15 cellular contexts compared by ENCODE assay signal in the genomic region with DNA sequence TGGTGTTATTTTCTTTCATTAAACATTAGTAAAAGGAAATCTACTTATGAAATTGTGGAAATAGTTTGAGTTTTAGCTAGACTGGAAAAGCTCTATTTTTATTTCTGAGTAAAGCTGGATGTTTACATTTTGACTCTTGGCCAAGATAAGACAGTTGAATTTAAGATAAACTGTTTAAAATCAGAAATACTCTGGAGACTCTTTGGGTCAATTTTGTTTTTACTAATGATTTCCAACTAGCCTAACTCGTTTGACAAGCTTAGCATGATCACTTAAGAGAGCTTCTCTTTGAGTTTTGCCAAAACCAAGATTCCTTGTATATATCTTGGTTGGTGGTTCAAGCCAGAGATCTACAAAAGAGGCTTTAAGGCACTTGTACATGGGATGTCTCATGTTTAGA.
DNase-seq lines count a peak whose midpoint lies in the region; ATAC-seq and TF ChIP-seq lines count a peak whose summit lies in the region.
"Had no signal": no experiment of that assay in that cellular context is flagged by ENCODE, and none has a peak within 500 bp of the region (broad histone marks: within the 10 kb centered on the region; RNA-seq: fewer than 3 reads in every experiment).

No MANE protein-coding gene starts in this region.

- peaks cover 1% of the 10 kb centered on the region for H3K9me3 ChIP-seq in trophoblast cell (ENCODE audit: insufficient read depth, low read depth, low read length)

- H3K4me1 ChIP-seq in trophoblast cell (ENCODE audit: control insufficient read depth in 1 of 2, insufficient read depth in 2 of 2, low read length in 2 of 2), result no peaks in the 10 kb centered on the region
- H3K4me1 ChIP-seq: Caco-2 had no signal

- H3K27me3 ChIP-seq in trophoblast cell (ENCODE audit: insufficient read depth, low read length), result no peaks in the 10 kb centered on the region

- no peak overlapping the region for H3K9ac ChIP-seq in trophoblast cell (ENCODE audit: low read length)

- H2BK12ac ChIP-seq in trophoblast cell (ENCODE audit: low read length), result no peak overlapping the region

- TF ChIP-seq CTCF in LNCaP clone FGC (IDR thresholded peaks at IDR 0.05; ENCODE audit: control insufficient read depth, extremely low read depth, insufficient read depth) (no peak), fibroblast of the aortic adventitia (IDR thresholded peaks at IDR 0.05; ENCODE audit: insufficient read depth, low read length) (no peak)

- no peak overlapping the region for H4K12ac ChIP-seq in trophoblast cell (ENCODE audit: low read depth, low read length)

- no peak overlapping the region for H2BK5ac ChIP-seq in trophoblast cell (ENCODE audit: low read depth, low read length, poor library complexity)

- H3K79me1 ChIP-seq in trophoblast cell (ENCODE audit: low read length), result no peaks in the 10 kb centered on the region

- H4K91ac ChIP-seq in trophoblast cell (ENCODE audit: low read depth, low read length), result no peak overlapping the region

- no peak overlapping the region for H3K14ac ChIP-seq in trophoblast cell (ENCODE audit: low read length)

- H2BK120ac ChIP-seq in trophoblast cell (ENCODE audit: insufficient read depth, low read length, poor library complexity), result no peak overlapping the region

- H3K4ac ChIP-seq in trophoblast cell (ENCODE audit: low read depth, low read length), result no peak overlapping the region

- peak; percentile 2 for DNase-seq in LNCaP clone FGC (ENCODE audit: low read depth)
- DNase-seq in fibroblast of the aortic adventitia (ENCODE audit: low read depth), result peak; percentile 1
- DNase-seq in iris pigment epithelial cell (ENCODE audit: low read depth), result peak; percentile 39
- no peak for DNase-seq in trophoblast cell
- no peak for DNase-seq in NCI-H510A treated with DMSO at 0.1 percent for 48 hours (lab: John Stamatoyannopoulos, UW)
- DNase-seq in NCI-H82 treated with DMSO at 0.1 percent for 48 hours (lab: John Stamatoyannopoulos, UW; ENCODE audit: unreplicated experiment), result no peak
- DNase-seq: ACHN; AML-193; Caco-2; CD4-positive, alpha-beta T cell; HCEC 1CT; KBM-7 had no signal

- no peaks in the 10 kb centered on the region for H3K79me2 ChIP-seq in trophoblast cell (ENCODE audit: control insufficient read depth, insufficient read depth, low read length, poor library complexity)

- H2AFZ ChIP-seq in trophoblast cell (ENCODE audit: insufficient read depth, low read length, poor library complexity), result no peak overlapping the region
- H2AFZ ChIP-seq: GM23338 had no signal

- ATAC-seq in GM18909 (IDR thresholded peaks at IDR 0.05; ENCODE audit: poor library complexity, unreplicated experiment), result no peak
- ATAC-seq: GM23338 had no signal

- no peak overlapping the region for H3K18ac ChIP-seq in trophoblast cell (ENCODE audit: low read length)

- H3K27ac ChIP-seq in trophoblast cell (ENCODE audit: low read depth, low read length), result no peak overlapping the region
- H3K27ac ChIP-seq: C4-2B had no signal

- WGBS in trophoblast cell (ENCODE audit: extremely low coverage, insufficient coverage, insufficient read length), result no CpG with 5 or more reads among the region's 1 CpG

- H4K8ac ChIP-seq in trophoblast cell (ENCODE audit: low read depth, low read length), result no peak overlapping the region

- H2AK5ac ChIP-seq in trophoblast cell (ENCODE audit: low read length), result no peak overlapping the region

- H3K4me3 ChIP-seq in LNCaP clone FGC (ENCODE audit: low read depth, low read length), result no peak overlapping the region
- no peak overlapping the region for H3K4me3 ChIP-seq in fibroblast of the aortic adventitia (ENCODE audit: low read depth, low read length)
- H3K4me3 ChIP-seq in trophoblast cell (ENCODE audit: low read depth, low read length), result no peak overlapping the region
- H3K4me3 ChIP-seq: GM23338 had no signal

- no peaks in the 10 kb centered on the region for H3K36me3 ChIP-seq in trophoblast cell (ENCODE audit: control insufficient read depth in 1 of 2, insufficient read depth in 2 of 2, low read length in 2 of 2)

- no peak overlapping the region for H3K23ac ChIP-seq in trophoblast cell (ENCODE audit: low read length)

- H3K4me2 ChIP-seq in trophoblast cell (ENCODE audit: low read length), result no peak overlapping the region
- H3K4me2 ChIP-seq: GM23338 had no signal

Comparison
In these comparisons a context has a peak if more than half of its experiments do, and no peak if none do; other contexts are left out.
1. DNase-seq: peak in LNCaP clone FGC (single experiment), fibroblast of the aortic adventitia (single experiment) and iris pigment epithelial cell (single experiment); none in trophoblast cell (0 of 2), NCI-H510A treated with DMSO at 0.1 percent for 48 hours (single experiment) and NCI-H82 treated with DMSO at 0.1 percent for 48 hours (single experiment).